8 cellular contexts compared by ENCODE assay signal in genomic region chr17:29179232-29180036, GRCh38. TPM values are rescaled to one million over a fixed set of nuclear protein-coding genes. Genes with fewer than 3 reads are reported as not detected.
DNase-seq lines count a peak whose midpoint lies in the region; ATAC-seq and TF ChIP-seq lines count a peak whose summit lies in the region.

No MANE protein-coding gene starts in this region.

- peak overlapping the region; percentile 66 for H3K4me3 ChIP-seq in HUES64 (ENCODE audit: low read length)
- peak overlapping the region; percentile 65 for H3K4me3 ChIP-seq in epithelial cell of proximal tubule (ENCODE audit: low read depth, low read length)

- WGBS in HUES64, result under 1% methylated on average over 28 of the region's 28 CpGs

- H3K27ac Mint-ChIP-seq in naive B cell, result no peak overlapping the region

- peak; percentile 52 for ATAC-seq in SK-N-SH treated with all-trans-retinoic acid at 6 μM for 48 hours
- ATAC-seq in naive B cell (ENCODE audit: low read depth in 2 of 2), result peak in 1 of 2 donors; percentile 1
- no peak for ATAC-seq in GM21737 (IDR thresholded peaks at IDR 0.05; ENCODE audit: unreplicated experiment)
- ATAC-seq in GM18867 (IDR thresholded peaks at IDR 0.05; ENCODE audit: unreplicated experiment), result no peak

- DNase-seq in COLO668 (lab: John Stamatoyannopoulos, UW; ENCODE audit: unreplicated experiment) (peak; percentile 58), epithelial cell of proximal tubule (ENCODE audit: low read depth) (no peak), naive B cell (no peak)
- no peak for DNase-seq in activated CD4-positive, alpha-beta T cell treated with anti-CD3 and anti-CD28 coated beads for 4 hours

- no peak overlapping the region; the same call in 1 of the 2 replicates for H3K27ac ChIP-seq in HUES64 (ENCODE audit: low read depth, low read length)

- H3K4me1 ChIP-seq in HUES64 (ENCODE audit: insufficient read depth, low read length), result peaks cover 25% of the 10 kb centered on the region

- peaks cover 0 to 3% (median 0%) of the 10 kb centered on the region in 7 donors for H3K9me3 Mint-ChIP-seq in naive B cell

- no peaks in the 10 kb centered on the region for H3K36me3 Mint-ChIP-seq in naive B cell

- peaks cover 10 to 21% (median 12%) of the 10 kb centered on the region in 3 donors for H3K4me1 Mint-ChIP-seq in naive B cell

- H3K4me3 Mint-ChIP-seq in naive B cell, result peak overlapping the region in 7 of 8 donors; percentile 56 to 82 (median 68)

- peaks cover 0 to 17% (median 6%) of the 10 kb centered on the region in 3 donors for H3K27me3 Mint-ChIP-seq in naive B cell

- no peaks in the 10 kb centered on the region; the same call in 1 of the 2 replicates for H3K9me3 ChIP-seq in HUES64 (ENCODE audit: insufficient read depth, low read depth, low read length)

- H3K9ac ChIP-seq in HUES64 (ENCODE audit: low read depth, low read length), result no peak overlapping the region

- peaks cover 15% of the 10 kb centered on the region for H3K27me3 ChIP-seq in HUES64 (ENCODE audit: insufficient read depth, low read length)

- no peaks in the 10 kb centered on the region for H3K36me3 ChIP-seq in HUES64 (ENCODE audit: insufficient read depth, low read length)

- TF ChIP-seq CTCF in epithelial cell of proximal tubule (conservative IDR thresholded peaks at IDR 0.05; ENCODE audit: low read depth, low read length), result no peak

TF ChIP-seq in SK-N-SH treated with all-trans-retinoic acid at 6 μM for 48 hours, 23 proteins besides CTCF, POLR2A, EP300 and RAD21:
- no peak for TF ChIP-seq ZNF70 (CRISPR knock-in tag; IDR thresholded peaks at IDR 0.05)
- no peak for TF ChIP-seq TSHZ2 (CRISPR knock-in tag; IDR thresholded peaks at IDR 0.05)

RNA-seq across cellular contexts. Expression of gene MYO18A, which starts 0.8 kb away (rescaled TPM):
- 12.7 TPM for polyA plus RNA-seq in HUES64 (2013, experiment 1 of 2)
- polyA plus RNA-seq in HUES64 (2013, experiment 2 of 2), result 16.9 TPM
- total RNA-seq in epithelial cell of proximal tubule, result 23.5 and 34.2 TPM in 2 replicates
- 10 to 100 TPM in 5 of 6 donors, 1 to 10 TPM in 1; 5.1 to 51.6 (median 17.0) TPM for polyA plus RNA-seq in naive B cell (ENCODE audit: low read depth in 6 of 6)
